1 cellular context compared by ENCODE assay signal in the genomic region with DNA sequence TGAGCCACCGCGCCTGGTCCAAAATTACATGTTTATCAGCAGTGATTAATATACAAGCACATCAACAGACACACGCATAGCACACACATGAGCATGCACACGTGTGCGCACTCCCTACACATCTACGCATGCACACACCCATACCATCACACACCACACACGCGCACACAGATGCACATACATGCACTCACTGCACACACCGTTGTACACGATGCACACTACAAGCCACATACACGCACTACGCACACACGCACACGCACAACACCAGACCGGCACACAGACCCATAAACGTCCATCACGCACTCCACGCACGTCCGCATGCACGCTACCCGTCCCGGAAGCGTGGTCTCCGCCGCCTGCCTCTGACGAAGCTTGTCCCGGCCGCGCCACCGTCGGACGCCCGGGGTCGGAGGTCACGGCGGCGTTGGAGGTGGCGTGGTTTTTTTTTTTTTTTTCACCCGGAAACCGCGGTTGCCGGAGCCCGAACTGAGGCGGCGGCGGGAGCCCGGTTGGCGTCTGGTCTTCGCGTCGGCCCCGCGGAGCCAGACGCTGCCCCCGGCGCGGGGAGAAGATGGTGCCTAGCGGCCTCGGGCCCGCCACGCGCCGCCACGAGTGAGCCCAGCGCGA.
TF ChIP-seq lines count a peak whose summit lies in the region.

A gene with protein sequence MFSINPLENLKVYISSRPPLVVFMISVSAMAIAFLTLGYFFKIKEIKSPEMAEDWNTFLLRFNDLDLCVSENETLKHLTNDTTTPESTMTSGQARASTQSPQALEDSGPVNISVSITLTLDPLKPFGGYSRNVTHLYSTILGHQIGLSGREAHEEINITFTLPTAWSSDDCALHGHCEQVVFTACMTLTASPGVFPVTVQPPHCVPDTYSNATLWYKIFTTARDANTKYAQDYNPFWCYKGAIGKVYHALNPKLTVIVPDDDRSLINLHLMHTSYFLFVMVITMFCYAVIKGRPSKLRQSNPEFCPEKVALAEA (plus strand): TSS at position 457 of the 627 bp plus-strand sequence. CDS start 20,641 bp downstream, outside the sequence.

TF ChIP-seq in K562, 482 proteins besides CTCF, POLR2A, EP300 and RAD21 (continued from another document and continues in another):
- TF ChIP-seq ETV6 (IDR thresholded peaks at IDR 0.05; ENCODE audit: borderline replicate concordance in 1 of 2, low read depth in 2 of 2, low read length in 1 of 2): no peak
- TF ChIP-seq ETV6 (CRISPR knock-in tag; IDR thresholded peaks at IDR 0.05; ENCODE audit: borderline replicate concordance): no peak
- peak; percentile 100 for TF ChIP-seq MTA3 (IDR thresholded peaks at IDR 0.05; ENCODE audit: borderline replicate concordance)
- TF ChIP-seq ZNF274 (IDR thresholded peaks at IDR 0.05; ENCODE audit: borderline replicate concordance, low read depth, low read length): no peak
- no peak for TF ChIP-seq FUS (optimal IDR thresholded peaks at IDR 0.05; ENCODE audit: low read depth, low read length)
- TF ChIP-seq ZNF224 (CRISPR knock-in tag; IDR thresholded peaks at IDR 0.05): no peak
- no peak; the same call in 1 of the 2 replicates for TF ChIP-seq SREBF2 (CRISPR knock-in tag; IDR thresholded peaks at IDR 0.05)
- no peak for TF ChIP-seq ZKSCAN8 (CRISPR knock-in tag; IDR thresholded peaks at IDR 0.05)
- TF ChIP-seq ZKSCAN1 (IDR thresholded peaks at IDR 0.05; ENCODE audit: low read depth, low read length): peak; percentile 10; the same call in 1 of the 2 replicates
- TF ChIP-seq TARDBP (IDR thresholded peaks at IDR 0.05): peak; percentile 93
- TF ChIP-seq TGIF2 (CRISPR knock-in tag; IDR thresholded peaks at IDR 0.05): no peak
- TF ChIP-seq, protein P1, sequence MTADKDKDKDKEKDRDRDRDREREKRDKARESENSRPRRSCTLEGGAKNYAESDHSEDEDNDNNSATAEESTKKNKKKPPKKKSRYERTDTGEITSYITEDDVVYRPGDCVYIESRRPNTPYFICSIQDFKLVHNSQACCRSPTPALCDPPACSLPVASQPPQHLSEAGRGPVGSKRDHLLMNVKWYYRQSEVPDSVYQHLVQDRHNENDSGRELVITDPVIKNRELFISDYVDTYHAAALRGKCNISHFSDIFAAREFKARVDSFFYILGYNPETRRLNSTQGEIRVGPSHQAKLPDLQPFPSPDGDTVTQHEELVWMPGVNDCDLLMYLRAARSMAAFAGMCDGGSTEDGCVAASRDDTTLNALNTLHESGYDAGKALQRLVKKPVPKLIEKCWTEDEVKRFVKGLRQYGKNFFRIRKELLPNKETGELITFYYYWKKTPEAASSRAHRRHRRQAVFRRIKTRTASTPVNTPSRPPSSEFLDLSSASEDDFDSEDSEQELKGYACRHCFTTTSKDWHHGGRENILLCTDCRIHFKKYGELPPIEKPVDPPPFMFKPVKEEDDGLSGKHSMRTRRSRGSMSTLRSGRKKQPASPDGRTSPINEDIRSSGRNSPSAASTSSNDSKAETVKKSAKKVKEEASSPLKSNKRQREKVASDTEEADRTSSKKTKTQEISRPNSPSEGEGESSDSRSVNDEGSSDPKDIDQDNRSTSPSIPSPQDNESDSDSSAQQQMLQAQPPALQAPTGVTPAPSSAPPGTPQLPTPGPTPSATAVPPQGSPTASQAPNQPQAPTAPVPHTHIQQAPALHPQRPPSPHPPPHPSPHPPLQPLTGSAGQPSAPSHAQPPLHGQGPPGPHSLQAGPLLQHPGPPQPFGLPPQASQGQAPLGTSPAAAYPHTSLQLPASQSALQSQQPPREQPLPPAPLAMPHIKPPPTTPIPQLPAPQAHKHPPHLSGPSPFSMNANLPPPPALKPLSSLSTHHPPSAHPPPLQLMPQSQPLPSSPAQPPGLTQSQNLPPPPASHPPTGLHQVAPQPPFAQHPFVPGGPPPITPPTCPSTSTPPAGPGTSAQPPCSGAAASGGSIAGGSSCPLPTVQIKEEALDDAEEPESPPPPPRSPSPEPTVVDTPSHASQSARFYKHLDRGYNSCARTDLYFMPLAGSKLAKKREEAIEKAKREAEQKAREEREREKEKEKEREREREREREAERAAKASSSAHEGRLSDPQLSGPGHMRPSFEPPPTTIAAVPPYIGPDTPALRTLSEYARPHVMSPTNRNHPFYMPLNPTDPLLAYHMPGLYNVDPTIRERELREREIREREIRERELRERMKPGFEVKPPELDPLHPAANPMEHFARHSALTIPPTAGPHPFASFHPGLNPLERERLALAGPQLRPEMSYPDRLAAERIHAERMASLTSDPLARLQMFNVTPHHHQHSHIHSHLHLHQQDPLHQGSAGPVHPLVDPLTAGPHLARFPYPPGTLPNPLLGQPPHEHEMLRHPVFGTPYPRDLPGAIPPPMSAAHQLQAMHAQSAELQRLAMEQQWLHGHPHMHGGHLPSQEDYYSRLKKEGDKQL (CRISPR knock-in tag; IDR thresholded peaks at IDR 0.05; ENCODE audit: borderline replicate concordance): no peak
- no peak for TF ChIP-seq SNRNP70 (optimal IDR thresholded peaks at IDR 0.05; ENCODE audit: low read depth, low read length)
- TF ChIP-seq CSDE1 (IDR thresholded peaks at IDR 0.05): peak in 1 of 2 experiments; percentile 30; a peak in 1 of 4 replicates
- TF ChIP-seq, protein P2, sequence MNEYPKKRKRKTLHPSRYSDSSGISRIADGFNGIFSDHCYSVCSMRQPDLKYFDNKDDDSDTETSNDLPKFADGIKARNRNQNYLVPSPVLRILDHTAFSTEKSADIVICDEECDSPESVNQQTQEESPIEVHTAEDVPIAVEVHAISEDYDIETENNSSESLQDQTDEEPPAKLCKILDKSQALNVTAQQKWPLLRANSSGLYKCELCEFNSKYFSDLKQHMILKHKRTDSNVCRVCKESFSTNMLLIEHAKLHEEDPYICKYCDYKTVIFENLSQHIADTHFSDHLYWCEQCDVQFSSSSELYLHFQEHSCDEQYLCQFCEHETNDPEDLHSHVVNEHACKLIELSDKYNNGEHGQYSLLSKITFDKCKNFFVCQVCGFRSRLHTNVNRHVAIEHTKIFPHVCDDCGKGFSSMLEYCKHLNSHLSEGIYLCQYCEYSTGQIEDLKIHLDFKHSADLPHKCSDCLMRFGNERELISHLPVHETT (CRISPR knock-in tag; conservative IDR thresholded peaks at IDR 0.05 in 1 of 2, IDR thresholded peaks at IDR 0.05 in 1 of 2): peak in 1 of 2 experiments; percentile 90; a peak in 2 of 4 replicates
- TF ChIP-seq ZNF584 (CRISPR knock-in tag; IDR thresholded peaks at IDR 0.05; ENCODE audit: low read depth): 0 out of 2 replicates have a peak, but pooled peaks have one; percentile 51
- TF ChIP-seq, protein P3, sequence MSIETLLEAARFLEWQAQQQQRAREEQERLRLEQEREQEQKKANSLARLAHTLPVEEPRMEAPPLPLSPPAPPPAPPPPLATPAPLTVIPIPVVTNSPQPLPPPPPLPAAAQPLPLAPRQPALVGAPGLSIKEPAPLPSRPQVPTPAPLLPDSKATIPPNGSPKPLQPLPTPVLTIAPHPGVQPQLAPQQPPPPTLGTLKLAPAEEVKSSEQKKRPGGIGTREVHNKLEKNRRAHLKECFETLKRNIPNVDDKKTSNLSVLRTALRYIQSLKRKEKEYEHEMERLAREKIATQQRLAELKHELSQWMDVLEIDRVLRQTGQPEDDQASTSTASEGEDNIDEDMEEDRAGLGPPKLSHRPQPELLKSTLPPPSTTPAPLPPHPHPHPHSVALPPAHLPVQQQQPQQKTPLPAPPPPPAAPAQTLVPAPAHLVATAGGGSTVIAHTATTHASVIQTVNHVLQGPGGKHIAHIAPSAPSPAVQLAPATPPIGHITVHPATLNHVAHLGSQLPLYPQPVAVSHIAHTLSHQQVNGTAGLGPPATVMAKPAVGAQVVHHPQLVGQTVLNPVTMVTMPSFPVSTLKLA (conservative IDR thresholded peaks at IDR 0.05): peak; percentile 97 to 99
- no peak for TF ChIP-seq MAFK (IDR thresholded peaks at IDR 0.05; ENCODE audit: low read length)
- TF ChIP-seq, protein P4, sequence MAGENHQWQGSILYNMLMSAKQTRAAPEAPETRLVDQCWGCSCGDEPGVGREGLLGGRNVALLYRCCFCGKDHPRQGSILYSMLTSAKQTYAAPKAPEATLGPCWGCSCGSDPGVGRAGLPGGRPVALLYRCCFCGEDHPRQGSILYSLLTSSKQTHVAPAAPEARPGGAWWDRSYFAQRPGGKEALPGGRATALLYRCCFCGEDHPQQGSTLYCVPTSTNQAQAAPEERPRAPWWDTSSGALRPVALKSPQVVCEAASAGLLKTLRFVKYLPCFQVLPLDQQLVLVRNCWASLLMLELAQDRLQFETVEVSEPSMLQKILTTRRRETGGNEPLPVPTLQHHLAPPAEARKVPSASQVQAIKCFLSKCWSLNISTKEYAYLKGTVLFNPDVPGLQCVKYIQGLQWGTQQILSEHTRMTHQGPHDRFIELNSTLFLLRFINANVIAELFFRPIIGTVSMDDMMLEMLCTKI (IDR thresholded peaks at IDR 0.05; ENCODE audit: partially characterized antibody): no peak
- peak; percentile 68 for TF ChIP-seq SMAD4 (CRISPR knock-in tag; conservative IDR thresholded peaks at IDR 0.05)
- no peak for TF ChIP-seq ZFP30 (CRISPR knock-in tag; IDR thresholded peaks at IDR 0.05; ENCODE audit: borderline replicate concordance)
- peak; percentile 22; the same call in 1 of the 2 replicates for TF ChIP-seq CBX5 (IDR thresholded peaks at IDR 0.05; ENCODE audit: borderline replicate concordance, low read depth)
- peak; percentile 95 for TF ChIP-seq RBFOX2 (IDR thresholded peaks at IDR 0.05; ENCODE audit: low read depth, low read length)
- no peak for TF ChIP-seq HSF4 (CRISPR knock-in tag; IDR thresholded peaks at IDR 0.05; ENCODE audit: borderline replicate concordance)
- TF ChIP-seq, protein P5, sequence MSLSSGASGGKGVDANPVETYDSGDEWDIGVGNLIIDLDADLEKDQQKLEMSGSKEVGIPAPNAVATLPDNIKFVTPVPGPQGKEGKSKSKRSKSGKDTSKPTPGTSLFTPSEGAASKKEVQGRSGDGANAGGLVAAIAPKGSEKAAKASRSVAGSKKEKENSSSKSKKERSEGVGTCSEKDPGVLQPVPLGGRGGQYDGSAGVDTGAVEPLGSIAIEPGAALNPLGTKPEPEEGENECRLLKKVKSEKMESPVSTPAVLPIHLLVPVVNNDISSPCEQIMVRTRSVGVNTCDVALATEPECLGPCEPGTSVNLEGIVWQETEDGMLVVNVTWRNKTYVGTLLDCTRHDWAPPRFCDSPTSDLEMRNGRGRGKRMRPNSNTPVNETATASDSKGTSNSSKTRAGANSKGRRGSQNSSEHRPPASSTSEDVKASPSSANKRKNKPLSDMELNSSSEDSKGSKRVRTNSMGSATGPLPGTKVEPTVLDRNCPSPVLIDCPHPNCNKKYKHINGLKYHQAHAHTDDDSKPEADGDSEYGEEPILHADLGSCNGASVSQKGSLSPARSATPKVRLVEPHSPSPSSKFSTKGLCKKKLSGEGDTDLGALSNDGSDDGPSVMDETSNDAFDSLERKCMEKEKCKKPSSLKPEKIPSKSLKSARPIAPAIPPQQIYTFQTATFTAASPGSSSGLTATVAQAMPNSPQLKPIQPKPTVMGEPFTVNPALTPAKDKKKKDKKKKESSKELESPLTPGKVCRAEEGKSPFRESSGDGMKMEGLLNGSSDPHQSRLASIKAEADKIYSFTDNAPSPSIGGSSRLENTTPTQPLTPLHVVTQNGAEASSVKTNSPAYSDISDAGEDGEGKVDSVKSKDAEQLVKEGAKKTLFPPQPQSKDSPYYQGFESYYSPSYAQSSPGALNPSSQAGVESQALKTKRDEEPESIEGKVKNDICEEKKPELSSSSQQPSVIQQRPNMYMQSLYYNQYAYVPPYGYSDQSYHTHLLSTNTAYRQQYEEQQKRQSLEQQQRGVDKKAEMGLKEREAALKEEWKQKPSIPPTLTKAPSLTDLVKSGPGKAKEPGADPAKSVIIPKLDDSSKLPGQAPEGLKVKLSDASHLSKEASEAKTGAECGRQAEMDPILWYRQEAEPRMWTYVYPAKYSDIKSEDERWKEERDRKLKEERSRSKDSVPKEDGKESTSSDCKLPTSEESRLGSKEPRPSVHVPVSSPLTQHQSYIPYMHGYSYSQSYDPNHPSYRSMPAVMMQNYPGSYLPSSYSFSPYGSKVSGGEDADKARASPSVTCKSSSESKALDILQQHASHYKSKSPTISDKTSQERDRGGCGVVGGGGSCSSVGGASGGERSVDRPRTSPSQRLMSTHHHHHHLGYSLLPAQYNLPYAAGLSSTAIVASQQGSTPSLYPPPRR (CRISPR knock-in tag; IDR thresholded peaks at IDR 0.05; ENCODE audit: borderline replicate concordance): peak; percentile 86; the same call in 1 of the 2 replicates
- peak; percentile 68 for TF ChIP-seq ARHGAP35 (IDR thresholded peaks at IDR 0.05; ENCODE audit: partially characterized antibody)
- no peak for TF ChIP-seq TCF7 (IDR thresholded peaks at IDR 0.05; ENCODE audit: borderline replicate concordance)
- TF ChIP-seq, protein P6, sequence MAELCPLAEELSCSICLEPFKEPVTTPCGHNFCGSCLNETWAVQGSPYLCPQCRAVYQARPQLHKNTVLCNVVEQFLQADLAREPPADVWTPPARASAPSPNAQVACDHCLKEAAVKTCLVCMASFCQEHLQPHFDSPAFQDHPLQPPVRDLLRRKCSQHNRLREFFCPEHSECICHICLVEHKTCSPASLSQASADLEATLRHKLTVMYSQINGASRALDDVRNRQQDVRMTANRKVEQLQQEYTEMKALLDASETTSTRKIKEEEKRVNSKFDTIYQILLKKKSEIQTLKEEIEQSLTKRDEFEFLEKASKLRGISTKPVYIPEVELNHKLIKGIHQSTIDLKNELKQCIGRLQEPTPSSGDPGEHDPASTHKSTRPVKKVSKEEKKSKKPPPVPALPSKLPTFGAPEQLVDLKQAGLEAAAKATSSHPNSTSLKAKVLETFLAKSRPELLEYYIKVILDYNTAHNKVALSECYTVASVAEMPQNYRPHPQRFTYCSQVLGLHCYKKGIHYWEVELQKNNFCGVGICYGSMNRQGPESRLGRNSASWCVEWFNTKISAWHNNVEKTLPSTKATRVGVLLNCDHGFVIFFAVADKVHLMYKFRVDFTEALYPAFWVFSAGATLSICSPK (IDR thresholded peaks at IDR 0.05; ENCODE audit: borderline replicate concordance): peak; percentile 98; the same call in 1 of the 2 replicates
- no peak for TF ChIP-seq TCF7L2 (IDR thresholded peaks at IDR 0.05; ENCODE audit: low read depth, low read length)
- TF ChIP-seq HDAC6 (IDR thresholded peaks at IDR 0.05; ENCODE audit: low read depth, low read length): no peak
- TF ChIP-seq, protein P7, sequence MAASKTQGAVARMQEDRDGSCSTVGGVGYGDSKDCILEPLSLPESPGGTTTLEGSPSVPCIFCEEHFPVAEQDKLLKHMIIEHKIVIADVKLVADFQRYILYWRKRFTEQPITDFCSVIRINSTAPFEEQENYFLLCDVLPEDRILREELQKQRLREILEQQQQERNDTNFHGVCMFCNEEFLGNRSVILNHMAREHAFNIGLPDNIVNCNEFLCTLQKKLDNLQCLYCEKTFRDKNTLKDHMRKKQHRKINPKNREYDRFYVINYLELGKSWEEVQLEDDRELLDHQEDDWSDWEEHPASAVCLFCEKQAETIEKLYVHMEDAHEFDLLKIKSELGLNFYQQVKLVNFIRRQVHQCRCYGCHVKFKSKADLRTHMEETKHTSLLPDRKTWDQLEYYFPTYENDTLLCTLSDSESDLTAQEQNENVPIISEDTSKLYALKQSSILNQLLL (CRISPR knock-in tag; IDR thresholded peaks at IDR 0.05; ENCODE audit: borderline replicate concordance): no peak
- TF ChIP-seq ZNF507 (tag; conservative IDR thresholded peaks at IDR 0.05): no peak
- TF ChIP-seq, protein P8, sequence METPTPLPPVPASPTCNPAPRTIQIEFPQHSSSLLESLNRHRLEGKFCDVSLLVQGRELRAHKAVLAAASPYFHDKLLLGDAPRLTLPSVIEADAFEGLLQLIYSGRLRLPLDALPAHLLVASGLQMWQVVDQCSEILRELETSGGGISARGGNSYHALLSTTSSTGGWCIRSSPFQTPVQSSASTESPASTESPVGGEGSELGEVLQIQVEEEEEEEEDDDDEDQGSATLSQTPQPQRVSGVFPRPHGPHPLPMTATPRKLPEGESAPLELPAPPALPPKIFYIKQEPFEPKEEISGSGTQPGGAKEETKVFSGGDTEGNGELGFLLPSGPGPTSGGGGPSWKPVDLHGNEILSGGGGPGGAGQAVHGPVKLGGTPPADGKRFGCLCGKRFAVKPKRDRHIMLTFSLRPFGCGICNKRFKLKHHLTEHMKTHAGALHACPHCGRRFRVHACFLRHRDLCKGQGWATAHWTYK (CRISPR knock-in tag; IDR thresholded peaks at IDR 0.05): peak; percentile 34; the same call in 1 of the 2 replicates
- no peak for TF ChIP-seq ZNF583 (CRISPR knock-in tag; IDR thresholded peaks at IDR 0.05)
